In genomic region chr5:164303646-164304225, GRCh38 we compare ENCODE assay signal across 18 cellular contexts.
A peak's percentile ranks its signal among the peaks of the same experiment; 100 is the strongest.
DNase-seq lines count a peak whose midpoint lies in the region; TF ChIP-seq lines count a peak whose summit lies in the region.
"Had no signal": no experiment of that assay in that cellular context is flagged by ENCODE, and none has a peak within 500 bp of the region (broad histone marks: within the 10 kb centered on the region; RNA-seq: fewer than 3 reads in every experiment).

No MANE protein-coding gene starts in this region.

- no peaks in the 10 kb centered on the region for H3K79me1 ChIP-seq in mesenchymal stem cell (replicated peaks; ENCODE audit: low read length, poor library complexity, severe bottlenecking)

- H2BK120ac ChIP-seq in mesenchymal stem cell (ENCODE audit: low read depth, low read length) = no peak overlapping the region

- no peak overlapping the region for H3K23ac ChIP-seq in mesenchymal stem cell (ENCODE audit: low read length in 2 of 2)

- H3K18ac ChIP-seq in mesenchymal stem cell (ENCODE audit: low read depth in 1 of 2, low read length in 2 of 2) = no peak overlapping the region

- H2BK5ac ChIP-seq in mesenchymal stem cell (ENCODE audit: low read depth, low read length, poor library complexity, severe bottlenecking) = no peak overlapping the region

- H3K4me3 ChIP-seq in breast epithelium (no peak overlapping the region), MG63 (peak overlapping the region; percentile 60), mesenchymal stem cell (ENCODE audit: insufficient read depth in 1 of 2, low read depth in 1 of 2, low read length in 2 of 2) (no peak overlapping the region), smooth muscle cell (no peak overlapping the region)
- H3K4me3 ChIP-seq: GM12878, GM23338 had no signal

- DNase-seq in MCF 10A (ENCODE audit: unreplicated experiment) = peak; percentile 17
- DNase-seq in breast epithelium (ENCODE audit: low spot score in 2 of 2) = no peak
- peak; percentile 16 for DNase-seq in MG63
- DNase-seq in amniotic epithelial cell (ENCODE audit: low read depth) = peak; percentile 5
- DNase-seq in mesenchymal stem cell = peak; percentile 19
- no peak for DNase-seq in smooth muscle cell (lab: John Stamatoyannopoulos, UW; ENCODE audit: unreplicated experiment)
- no peak for DNase-seq in ecto neural progenitor cell (ENCODE audit: low spot score)
- DNase-seq in GM20000 (ENCODE audit: low spot score) = no peak
- DNase-seq: C1 segment of cervical spinal cord; Calu3; CD4-positive, alpha-beta memory T cell; COR-L47; DMS79; EL; GDM1; H9 had no signal

- no peak overlapping the region for H2BK15ac ChIP-seq in mesenchymal stem cell (ENCODE audit: low read depth, poor library complexity, severe bottlenecking)

- no peaks in the 10 kb centered on the region for H3F3A ChIP-seq in smooth muscle cell (ENCODE audit: low read depth)

- TF ChIP-seq CTCF in MCF 10A (IDR thresholded peaks at IDR 0.05; ENCODE audit: unreplicated experiment) (no peak), breast epithelium (IDR thresholded peaks at IDR 0.05) (no peak), smooth muscle cell (IDR thresholded peaks at IDR 0.05; ENCODE audit: borderline replicate concordance, insufficient read depth, poor library complexity, severe bottlenecking) (no peak), GM20000 (IDR thresholded peaks at IDR 0.05; ENCODE audit: extremely low read depth, missing control alignments) (no peak)

- H3K9ac ChIP-seq in mesenchymal stem cell (ENCODE audit: low read length) (no peak overlapping the region), smooth muscle cell (ENCODE audit: low read depth) (no peak overlapping the region)

- peaks cover 18% of the 10 kb centered on the region for H3K4me1 Mint-ChIP-seq in MCF 10A (ENCODE audit: insufficient read depth, unreplicated experiment)
- H3K4me1 Mint-ChIP-seq: CD4-positive, alpha-beta memory T cell; GM23338; H9 had no signal

- no TSS peak for BruUV-seq in MCF 10A (replicated peaks; lab: Mats Ljungman, UMichigan)

- H3K9me3 Mint-ChIP-seq in MCF 10A (ENCODE audit: unreplicated experiment) = no peaks in the 10 kb centered on the region
- H3K9me3 Mint-ChIP-seq: GM23338, H9 had no signal

- POLR2A ChIA-PET in MCF 10A (lab: Yijun Ruan, JAX) = no interaction called here

- no peak overlapping the region for H2BK12ac ChIP-seq in mesenchymal stem cell (ENCODE audit: low read length in 2 of 2)

- no peak overlapping the region for H3K14ac ChIP-seq in mesenchymal stem cell (ENCODE audit: low read length in 2 of 2)

- H3K27ac ChIP-seq in breast epithelium (no peak overlapping the region), mesenchymal stem cell (ENCODE audit: low read length, poor library complexity, severe bottlenecking) (no peak overlapping the region), smooth muscle cell (ENCODE audit: low read depth) (no peak overlapping the region)

- no peaks in the 10 kb centered on the region for H3K36me3 Mint-ChIP-seq in MCF 10A (ENCODE audit: insufficient read depth, unreplicated experiment)
- H3K36me3 Mint-ChIP-seq: CD4-positive, alpha-beta memory T cell had no signal

- no peak overlapping the region for H4K91ac ChIP-seq in mesenchymal stem cell (ENCODE audit: low read length)

- H3K36me3 ChIP-seq in breast epithelium (no peaks in the 10 kb centered on the region), MG63 (peaks cover 75% of the 10 kb centered on the region), mesenchymal stem cell (ENCODE audit: control insufficient read depth in 1 of 2, insufficient read depth in 2 of 2, low read depth in 1 of 2, low read length in 2 of 2) (no peaks in the 10 kb centered on the region), smooth muscle cell (ENCODE audit: low read depth) (no peaks in the 10 kb centered on the region)

- H2AK5ac ChIP-seq in mesenchymal stem cell (ENCODE audit: low read length, severe bottlenecking) = no peak overlapping the region

- H3K4me1 ChIP-seq in breast epithelium (no peaks in the 10 kb centered on the region), mesenchymal stem cell (ENCODE audit: control insufficient read depth, insufficient read depth, low read depth, low read length) (no peaks in the 10 kb centered on the region), smooth muscle cell (ENCODE audit: low read depth) (no peaks in the 10 kb centered on the region)

- 38% methylated on average over 1 of the region's 2 CpGs for WGBS in mesenchymal stem cell
- WGBS in smooth muscle cell (ENCODE audit: low lambda C conversion rate) = 70% methylated on average over 2 of the region's 2 CpGs

- H3K27me3 ChIP-seq in breast epithelium (no peaks in the 10 kb centered on the region), MG63 (no peaks in the 10 kb centered on the region), mesenchymal stem cell (ENCODE audit: control insufficient read depth in 1 of 2, insufficient read depth in 1 of 2, low read length in 2 of 2) (no peaks in the 10 kb centered on the region), smooth muscle cell (ENCODE audit: low read depth) (no peaks in the 10 kb centered on the region)

- H3K27me3 Mint-ChIP-seq in MCF 10A (ENCODE audit: insufficient read depth, unreplicated experiment) = no peaks in the 10 kb centered on the region
- H3K27me3 Mint-ChIP-seq: CD4-positive, alpha-beta memory T cell had no signal

- H4K20me1 ChIP-seq in smooth muscle cell (ENCODE audit: low read depth) = no peaks in the 10 kb centered on the region

- CTCF ChIA-PET in MCF 10A (lab: Yijun Ruan, JAX) = no interaction called here

- no peak overlapping the region for H3K27ac Mint-ChIP-seq in MCF 10A (ENCODE audit: low read depth, unreplicated experiment)
- H3K27ac Mint-ChIP-seq: CD4-positive, alpha-beta memory T cell; GM23338; H9 had no signal

- TF ChIP-seq POLR2A in breast epithelium (IDR thresholded peaks at IDR 0.05) = no peak

- H3K4me2 ChIP-seq in mesenchymal stem cell (ENCODE audit: low read length, poor library complexity, severe bottlenecking) (no peak overlapping the region), smooth muscle cell (no peak overlapping the region)
- H3K4me2 ChIP-seq: GM23338 had no signal

- H3K9me3 ChIP-seq in breast epithelium (no peaks in the 10 kb centered on the region), MG63 (no peaks in the 10 kb centered on the region), mesenchymal stem cell (ENCODE audit: control insufficient read depth, low read length) (no peaks in the 10 kb centered on the region), smooth muscle cell (replicated peaks; ENCODE audit: low read depth) (no peaks in the 10 kb centered on the region)

- intact Hi-C loops in MCF 10A (cut with micrococcal nuclease) = no loop called here
- intact Hi-C loops in breast epithelium (cut with DNase I; ENCODE audit: low total_unique reads) = no loop called here

- H4K8ac ChIP-seq in mesenchymal stem cell (ENCODE audit: low read length) = no peak overlapping the region

- H3K4me3 Mint-ChIP-seq in MCF 10A (ENCODE audit: unreplicated experiment) = no peak overlapping the region
- H3K4me3 Mint-ChIP-seq: CD4-positive, alpha-beta memory T cell; GM23338; H9 had no signal

- H2AFZ ChIP-seq in mesenchymal stem cell (ENCODE audit: low read depth, low read length) = no peak overlapping the region
- H2AFZ ChIP-seq in smooth muscle cell (ENCODE audit: low read depth) = no peak overlapping the region
- H2AFZ ChIP-seq: GM23338 had no signal

- H3K4ac ChIP-seq in mesenchymal stem cell (ENCODE audit: low read depth in 1 of 2, low read length in 2 of 2) = no peak overlapping the region

- no peaks in the 10 kb centered on the region for H3K79me2 ChIP-seq in smooth muscle cell (ENCODE audit: low read depth)

Comparison
In these comparisons a context has a peak if more than half of its experiments do, and no peak if none do; other contexts are left out.
1. DNase-seq: peak in MCF 10A (single experiment), MG63 (single experiment), amniotic epithelial cell (single experiment) and mesenchymal stem cell (single experiment); none in breast epithelium (0 of 2), smooth muscle cell (single experiment), ecto neural progenitor cell (single experiment) and GM20000 (single experiment).